8 cellular contexts compared by ENCODE assay signal in the genomic region with DNA sequence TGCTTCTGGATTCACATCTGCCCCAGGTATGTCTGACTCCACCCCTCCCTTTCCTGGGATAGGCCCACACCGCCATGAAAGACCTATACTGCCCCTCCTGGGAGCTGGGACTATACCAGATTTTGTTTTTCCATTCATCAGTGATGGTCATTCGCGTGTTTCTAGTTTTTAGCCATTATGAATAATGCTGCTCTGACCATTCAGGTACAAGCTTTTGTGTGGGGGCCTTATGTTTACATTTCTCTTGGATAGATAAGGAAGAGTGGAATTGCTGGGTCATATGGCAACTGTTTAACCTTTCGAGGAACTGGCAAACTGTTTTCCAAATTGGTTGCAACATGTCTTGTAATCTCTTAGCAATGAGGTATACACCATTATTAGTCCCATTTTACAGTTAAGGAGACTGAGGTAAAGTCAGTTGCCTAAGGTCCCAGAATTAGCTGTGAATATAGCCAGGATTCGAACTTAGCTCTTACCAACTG.
DNase-seq lines count a peak whose midpoint lies in the region; FAIRE-seq and TF ChIP-seq lines count a peak whose summit lies in the region.

No MANE protein-coding gene starts in this region.

- H2AFZ ChIP-seq in Loucy (ENCODE audit: low read length) = no peak overlapping the region

- H3K27me3 Mint-ChIP-seq in dendritic cell treated with granulocyte-macrophage colony-stimulating factor and Interleukin-4, amounts not matched to agents 40 ng/mL and 50 ng/mL, for 4 days = no peaks in the 10 kb centered on the region
- H3K27me3 Mint-ChIP-seq in nephron (ENCODE audit: low read depth) = no peaks in the 10 kb centered on the region

- no peak overlapping the region for H3K4me3 Mint-ChIP-seq in dendritic cell treated with granulocyte-macrophage colony-stimulating factor and Interleukin-4, amounts not matched to agents 40 ng/mL and 50 ng/mL, for 4 days
- H3K4me3 Mint-ChIP-seq in nephron = peak overlapping the region; percentile 77 to 86 (median 86)

- intact Hi-C loops in dendritic cell treated with granulocyte-macrophage colony-stimulating factor and Interleukin-4, amounts not matched to agents 40 ng/mL and 50 ng/mL, for 4 days (cut with micrococcal nuclease) = loop anchor here (2.0 to 10.0 kb wide), 3 partner anchors 29 to 57 kb away; a partner anchor contains a TSS

- H3K27ac Mint-ChIP-seq in dendritic cell treated with granulocyte-macrophage colony-stimulating factor and Interleukin-4, amounts not matched to agents 40 ng/mL and 50 ng/mL, for 4 days = peak overlapping the region; percentile 85
- H3K27ac Mint-ChIP-seq in nephron = peak overlapping the region; percentile 52 to 60 (median 53)

- no peak for TF ChIP-seq CTCF in Loucy (conservative IDR thresholded peaks at IDR 0.05; ENCODE audit: low read length)
- TF ChIP-seq CTCF in nephron (IDR thresholded peaks at IDR 0.05; ENCODE audit: unreplicated experiment in 3 of 3) = no peak

- H3K27me3 ChIP-seq in Loucy (ENCODE audit: insufficient read depth, low read length, poor library complexity, severe bottlenecking) = no peaks in the 10 kb centered on the region

- H3K36me3 Mint-ChIP-seq in dendritic cell treated with granulocyte-macrophage colony-stimulating factor and Interleukin-4, amounts not matched to agents 40 ng/mL and 50 ng/mL, for 4 days (ENCODE audit: low read depth) = peaks cover 56% of the 10 kb centered on the region
- peaks cover 14% of the 10 kb centered on the region for H3K36me3 Mint-ChIP-seq in nephron (ENCODE audit: low read depth)

- peak overlapping the region; percentile 96 for H3K4me2 ChIP-seq in Loucy (ENCODE audit: low read depth, low read length, poor library complexity, severe bottlenecking)

- 0 out of 2 replicates have a peak, but pooled peaks cover 5% of the 10 kb centered on the region for H3F3A ChIP-seq in Loucy (ENCODE audit: low read depth)

- H3K4me1 Mint-ChIP-seq in dendritic cell treated with granulocyte-macrophage colony-stimulating factor and Interleukin-4, amounts not matched to agents 40 ng/mL and 50 ng/mL, for 4 days (ENCODE audit: low read depth) = peaks cover 43% of the 10 kb centered on the region
- H3K4me1 Mint-ChIP-seq in nephron = peaks cover 40% of the 10 kb centered on the region

- peak overlapping the region; percentile 73 for H3K4me3 ChIP-seq in Loucy (ENCODE audit: low read length, poor library complexity, severe bottlenecking)

- H3K79me2 ChIP-seq in Loucy (ENCODE audit: insufficient read depth, low read length) = peaks cover 34% of the 10 kb centered on the region

- H4K20me1 ChIP-seq in Loucy (ENCODE audit: insufficient read depth, low read length, poor library complexity, severe bottlenecking) = peaks cover 18% of the 10 kb centered on the region

- H3K36me3 ChIP-seq in Loucy (ENCODE audit: insufficient read depth, low read length) = peaks cover 15% of the 10 kb centered on the region; the same call in 1 of the 2 replicates

- H3K9me2 ChIP-seq in Loucy (replicated peaks; ENCODE audit: low read depth, low read length) = no peaks in the 10 kb centered on the region

- no peak for DNase-seq in NOMO-1 (lab: John Stamatoyannopoulos, UW; ENCODE audit: unreplicated experiment in 2 of 2)
- no peak for DNase-seq in nucleus accumbens (lab: John Stamatoyannopoulos, UW)
- DNase-seq in central memory CD4-positive, alpha-beta T cell = no peak
- DNase-seq in hypothalamus (lab: John Stamatoyannopoulos, UW) = no peak

- no peaks in the 10 kb centered on the region for H3K9me3 Mint-ChIP-seq in dendritic cell treated with granulocyte-macrophage colony-stimulating factor and Interleukin-4, amounts not matched to agents 40 ng/mL and 50 ng/mL, for 4 days
- H3K9me3 Mint-ChIP-seq in nephron = no peaks in the 10 kb centered on the region

- H3K9me3 ChIP-seq in Loucy (ENCODE audit: insufficient read depth, low read depth, low read length) = no peaks in the 10 kb centered on the region

- H3K9ac ChIP-seq in Loucy (ENCODE audit: low read depth, low read length, poor library complexity, severe bottlenecking) = peak overlapping the region; percentile 79

- peak; percentile 57 for FAIRE-seq in G401.6 (lab: Jason Lieb, UNC)

- H3K4me1 ChIP-seq in Loucy (ENCODE audit: insufficient read depth, low read length, poor library complexity, severe bottlenecking) = peaks cover 36% of the 10 kb centered on the region
